In genomic region chr4:79613269-79613995, GRCh38 we compare ENCODE assay signal across 25 cellular contexts.
"Had no signal": no experiment of that assay in that cellular context is flagged by ENCODE, and none has a peak within 500 bp of the region (broad histone marks: within the 10 kb centered on the region; RNA-seq: fewer than 3 reads in every experiment).

No MANE protein-coding gene starts in this region.

- DNase-seq: activated CD4-positive, alpha-beta memory T cell treated with anti-CD3 and anti-CD28 coated beads for 36 hours; activated CD4-positive, alpha-beta T cell treated with anti-CD3 and anti-CD28 coated beads for 36 hours; activated CD4-positive, alpha-beta T cell treated with anti-CD3 and anti-CD28 coated beads, Interleukin-2, amount 10 ng/mL, durations not matched to agents 24 days and 14 days; activated CD4-positive, CD25-positive, alpha-beta regulatory T cell; activated CD4-positive, CD25-positive, alpha-beta regulatory T cell treated with anti-CD3 and anti-CD28 coated beads, Interleukin-2, amount 50 U/mL, for 72 hours; activated CD8-positive, alpha-beta memory T cell treated with anti-CD3 and anti-CD28 coated beads, Interleukin-2, amount 10 ng/mL, durations not matched to agents 7 days and 5 days; activated CD8-positive, alpha-beta memory T cell treated with anti-CD3 and anti-CD28 coated beads, Interleukin-2, amount 50 U/mL, for 4 hours; activated CD8-positive, alpha-beta T cell treated with anti-CD3 and anti-CD28 coated beads, Interleukin-2, amount 10 ng/mL, durations not matched to agents 7 days and 5 days; activated effector memory CD4-positive, alpha-beta T cell treated with anti-CD3 and anti-CD28 coated beads, Interleukin-2, amount 50 U/mL, for 16 hours; activated naive CD4-positive, alpha-beta T cell treated with anti-CD3 and anti-CD28 coated beads for 36 hours; activated naive CD8-positive, alpha-beta T cell treated with anti-CD3 and anti-CD28 coated beads for 36 hours; activated naive CD8-positive, alpha-beta T cell treated with anti-CD3 and anti-CD28 coated beads, Interleukin-2, amount 50 U/mL, for 24 hours; activated T-cell treated with anti-CD3 and anti-CD28 coated beads, Interleukin-2, amount 50 U/mL, for 1 hour; activated T-cell treated with anti-CD3 and anti-CD28 coated beads, Interleukin-2, amount 50 U/mL, for 48 hours; adrenal gland; amygdala; aorta; body of pancreas; cerebellar nuclear complex; effector memory CD4-positive, alpha-beta T cell; endodermal cell; foreskin fibroblast; head of caudate nucleus; hippocampal formation had no signal

- ATAC-seq: activated CD4-positive, alpha-beta T cell treated with anti-CD3 and anti-CD28 coated beads for 36 hours; activated CD8-positive, alpha-beta memory T cell treated with anti-CD3 and anti-CD28 coated beads, Interleukin-2, amount 10 ng/mL, durations not matched to agents 7 days and 5 days; activated CD8-positive, alpha-beta T cell treated with anti-CD3 and anti-CD28 coated beads, Interleukin-2, amount 10 ng/mL, durations not matched to agents 7 days and 5 days; activated naive CD8-positive, alpha-beta T cell treated with anti-CD3 and anti-CD28 coated beads, Interleukin-2, amount 50 U/mL, for 24 hours; body of pancreas; esophagus mucosa had no signal
